1 cellular context compared by ENCODE assay signal in genomic region chr4:8820178-8821102, GRCh38.
TF ChIP-seq lines count a peak whose summit lies in the region.

No MANE protein-coding gene starts in this region.

TF ChIP-seq in K562, 482 proteins besides CTCF, POLR2A, EP300 and RAD21:
- peak; percentile 58 for TF ChIP-seq ZNF316 (IDR thresholded peaks at IDR 0.05)
- TF ChIP-seq MAFG (tag; conservative IDR thresholded peaks at IDR 0.05): peak; percentile 53; the same call in 1 of the 2 replicates
- peak; percentile 54 for TF ChIP-seq ZFP36 (IDR thresholded peaks at IDR 0.05; ENCODE audit: low read depth, low read length, partially characterized antibody)
- 0 out of 2 replicates have a peak, but pooled peaks have one; percentile 57 for TF ChIP-seq KLF1 (tag; IDR thresholded peaks at IDR 0.05)
- TF ChIP-seq SPI1 (IDR thresholded peaks at IDR 0.05; ENCODE audit: borderline replicate concordance, low read depth, low read length): no peak
- no peak for TF ChIP-seq TAF9B (IDR thresholded peaks at IDR 0.05; ENCODE audit: partially characterized antibody)
- TF ChIP-seq C11orf30 (IDR thresholded peaks at IDR 0.05; ENCODE audit: low read depth): peak; percentile 49; the same call in 1 of the 2 replicates
- no peak for TF ChIP-seq ELK3 (CRISPR knock-in tag; IDR thresholded peaks at IDR 0.05)
- peak; percentile 77 for TF ChIP-seq ESRRA (IDR thresholded peaks at IDR 0.05; ENCODE audit: borderline replicate concordance, low read depth)
- TF ChIP-seq NR4A1 (CRISPR knock-in tag; IDR thresholded peaks at IDR 0.05): no peak
- no peak for TF ChIP-seq NR4A1 (tag; IDR thresholded peaks at IDR 0.05)
TF ChIP-seq in K562: peak in this region for 6.
